Comparison of ENCODE assay signal across 18 cellular contexts in the genomic region with DNA sequence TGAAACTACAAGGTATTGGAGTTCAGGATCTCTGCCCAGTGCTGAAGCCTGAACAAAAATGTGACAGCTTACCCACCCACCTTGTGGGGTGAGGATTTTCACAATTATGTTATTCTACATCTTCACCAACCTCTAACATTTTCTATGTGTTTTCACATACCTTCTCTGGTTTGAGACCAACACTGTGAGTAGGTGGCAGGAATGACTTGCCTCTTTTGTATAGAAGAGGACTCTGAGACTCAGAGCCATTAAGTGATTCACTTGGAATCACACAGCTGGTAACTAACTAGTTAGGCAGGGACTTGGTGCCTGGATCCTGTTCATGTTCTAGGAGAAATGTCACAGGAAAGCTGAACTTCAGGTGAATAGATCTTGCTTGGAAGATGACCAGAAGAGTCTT.
"Had no signal": no experiment of that assay in that cellular context is flagged by ENCODE, and none has a peak within 500 bp of the region (broad histone marks: within the 10 kb centered on the region; RNA-seq: fewer than 3 reads in every experiment).

No MANE protein-coding gene starts in this region.

- H3K4me3 ChIP-seq: adrenal gland, PC-9 had no signal

- H3K27ac ChIP-seq: adrenal gland, PC-9 had no signal

- H3K4me1 ChIP-seq: adrenal gland had no signal

- H3K27me3 ChIP-seq: adrenal gland had no signal

- H2AFZ ChIP-seq: PC-9 had no signal

- H3K36me3 ChIP-seq: adrenal gland had no signal

- H3K9me3 ChIP-seq: adrenal gland had no signal

- H3K4me2 ChIP-seq: PC-9 had no signal

- ATAC-seq: activated T-cell treated with anti-CD3 and anti-CD28 coated beads, Interleukin-2, amount 50 U/mL, for 4 hours; T-helper 17 cell had no signal

- DNase-seq: activated CD4-positive, alpha-beta memory T cell treated with anti-CD3 and anti-CD28 coated beads for 36 hours; activated CD4-positive, alpha-beta T cell treated with anti-CD3 and anti-CD28 coated beads, Interleukin-2, amount 10 ng/mL, durations not matched to agents 7 days and 5 days; activated CD4-positive, CD25-positive, alpha-beta regulatory T cell; activated CD8-positive, alpha-beta memory T cell treated with anti-CD3 and anti-CD28 coated beads for 24 hours; activated naive CD4-positive, alpha-beta T cell treated with anti-CD3 and anti-CD28 coated beads, Interleukin-2, amount 50 U/mL, for 16 hours; activated naive CD8-positive, alpha-beta T cell treated with anti-CD3 and anti-CD28 coated beads, Interleukin-2, amount 10 ng/mL, durations not matched to agents 7 days and 5 days; activated T-cell treated with anti-CD3 and anti-CD28 coated beads, Interleukin-2, amount 50 U/mL, for 4 hours; adrenal gland; anterior cingulate cortex; Karpas-422; NCI-H1694; NCI-H2107; NCI-H2171 treated with DMSO at 0.1 percent for 48 hours; NCI-H345; PC-9; SIG-M5; T-helper 17 cell; T-helper 9 cell had no signal
